In genomic region chr9:110370316-110370715, GRCh38 we compare ENCODE assay signal across 22 cellular contexts. TPM values are rescaled to one million over a fixed set of nuclear protein-coding genes. Genes with fewer than 3 reads are reported as not detected.
A peak's percentile ranks its signal among the peaks of the same experiment; 100 is the strongest.
DNase-seq lines count a peak whose midpoint lies in the region; ATAC-seq and TF ChIP-seq lines count a peak whose summit lies in the region.
"Had no signal": no experiment of that assay in that cellular context is flagged by ENCODE, and none has a peak within 500 bp of the region (broad histone marks: within the 10 kb centered on the region; RNA-seq: fewer than 3 reads in every experiment).

No MANE protein-coding gene starts in this region.

- H3K9me3 ChIP-seq in PC-3 (ENCODE audit: low read length) (no peaks in the 10 kb centered on the region), skeletal muscle satellite cell (replicated peaks; ENCODE audit: low read length) (no peaks in the 10 kb centered on the region)
- H3K9me3 ChIP-seq: left lung, SJCRH30, tibial nerve had no signal

- H3K27me3 ChIP-seq in PC-3 (ENCODE audit: low read length) (no peaks in the 10 kb centered on the region; the same call in 1 of the 2 replicates), skeletal muscle satellite cell (ENCODE audit: control insufficient read depth, insufficient read depth, low read length) (no peaks in the 10 kb centered on the region)
- H3K27me3 ChIP-seq: left lung, SJCRH30, tibial nerve had no signal

- TF ChIP-seq CTCF in PC-3 (conservative IDR thresholded peaks at IDR 0.05; ENCODE audit: low read depth, low read length) (no peak), fibroblast of mammary gland (conservative IDR thresholded peaks at IDR 0.05; ENCODE audit: control insufficient read depth, insufficient read depth, low read depth, low read length) (no peak)

- no TSS peak for BruUV-seq in PC-3 (replicated peaks; lab: Mats Ljungman, UMichigan)

- no peak overlapping the region for H2AFZ ChIP-seq in PC-3 (ENCODE audit: low read length)

- ATAC-seq in PC-3, result peak; percentile 20; the same call in 1 of the 2 replicates
- no peak for ATAC-seq in stimulated activated naive CD8-positive, alpha-beta T cell treated with anti-CD3 and anti-CD28 coated beads, Interleukin-15, Interleukin-2, amounts not matched to agents 100 U/mL and 50 U/mL, for 24 hours
- ATAC-seq: activated naive CD4-positive, alpha-beta T cell treated with anti-CD3 and anti-CD28 coated beads, Interleukin-2, amount 50 U/mL, for 72 hours; left lung had no signal

- intact Hi-C loops in PC-3 (cut with micrococcal nuclease), result no loop called here

- CTCF ChIA-PET in PC-3 (lab: Charles Lee), result no interaction called here

- H3F3A ChIP-seq in PC-3 (ENCODE audit: low read length, unreplicated experiment), result no peaks in the 10 kb centered on the region

- no peak overlapping the region for H3K27ac ChIP-seq in PC-3 (ENCODE audit: low read length)
- H3K27ac ChIP-seq: cardiac muscle cell, left lung, SJCRH30, tibial nerve had no signal

- no peaks in the 10 kb centered on the region for H3K9me2 ChIP-seq in PC-3 (replicated peaks; ENCODE audit: low read length)

- DNase-seq in GM04503 (ENCODE audit: low read depth) (peak; percentile 24), PC-3 (peak; percentile 49), fibroblast of mammary gland (ENCODE audit: low read depth) (peak; percentile 67), UCSD-AML1 (lab: John Stamatoyannopoulos, UW; ENCODE audit: unreplicated experiment) (no peak)
- no peak for DNase-seq in activated effector memory CD4-positive, alpha-beta T cell treated with anti-CD3 and anti-CD28 coated beads, Interleukin-2, amount 50 U/mL, for 16 hours
- DNase-seq in stimulated activated naive CD8-positive, alpha-beta T cell treated with anti-CD3 and anti-CD28 coated beads, Interleukin-15, Interleukin-2, amounts not matched to agents 100 U/mL and 50 U/mL, for 24 hours, result no peak
- DNase-seq: activated CD4-positive, alpha-beta T cell treated with anti-CD3 and anti-CD28 coated beads, Interleukin-2, amount 50 U/mL, for 1 hour; activated T-cell treated with anti-CD3 and anti-CD28 coated beads, Interleukin-2, amount 50 U/mL, for 1 hour; DND-41; left lung; NCI-H146; NCI-H446 treated with DMSO at 0.1 percent for 48 hours; SJCRH30; stimulated activated CD4-positive, alpha-beta T cell treated with anti-CD3 and anti-CD28 coated beads, Interleukin-4, amount 100 ng/mL, for 4 hours had no signal

- H3K4me3 ChIP-seq in PC-3 (ENCODE audit: low read length) (no peak overlapping the region), fibroblast of mammary gland (ENCODE audit: control insufficient read depth, low read depth, low read length) (no peak overlapping the region), skeletal muscle satellite cell (ENCODE audit: low read length) (no peak overlapping the region)
- H3K4me3 ChIP-seq: cardiac muscle cell, left lung, SJCRH30, tibial nerve had no signal

- no peak overlapping the region for H3K4me2 ChIP-seq in PC-3 (ENCODE audit: low read length)
- H3K4me2 ChIP-seq in skeletal muscle satellite cell (ENCODE audit: low read length), result peak overlapping the region; percentile 14

- H3K79me2 ChIP-seq in PC-3 (ENCODE audit: low read length), result no peaks in the 10 kb centered on the region

- H3K9ac ChIP-seq in PC-3 (ENCODE audit: low read length) (no peak overlapping the region), skeletal muscle satellite cell (ENCODE audit: low read depth, low read length) (no peak overlapping the region)

- peaks cover 15% of the 10 kb centered on the region for H3K4me1 ChIP-seq in PC-3 (ENCODE audit: insufficient read depth, low read length)
- H3K4me1 ChIP-seq in skeletal muscle satellite cell (ENCODE audit: control insufficient read depth, insufficient read depth, low read length), result peaks cover 11% of the 10 kb centered on the region
- H3K4me1 ChIP-seq: left lung, SJCRH30, tibial nerve had no signal

- H3K36me3 ChIP-seq in PC-3 (ENCODE audit: low read depth, low read length) (no peaks in the 10 kb centered on the region), skeletal muscle satellite cell (ENCODE audit: insufficient read depth, low read length) (no peaks in the 10 kb centered on the region)
- H3K36me3 ChIP-seq: cardiac muscle cell, left lung, SJCRH30 had no signal

- POLR2A ChIA-PET in PC-3 (lab: Charles Lee; ENCODE audit: unreplicated experiment), result no interaction called here

- no peaks in the 10 kb centered on the region for H4K20me1 ChIP-seq in PC-3 (ENCODE audit: low read length)

RNA-seq across cellular contexts. Expression of gene TXNDC8, which starts 32.7 kb away (rescaled TPM):
- total RNA-seq in PC-3 (2014; rRNA removed), result not detected in 2 replicates
- total RNA-seq in skeletal muscle satellite cell (2012; rRNA removed), result not detected in 2 replicates
- total RNA-seq: activated naive CD4-positive, alpha-beta T cell treated with anti-CD3 and anti-CD28 coated beads, Interleukin-2, amount 50 U/mL, for 72 hours; cardiac muscle cell; fibroblast of lung; HT-29; left lung; omental fat pad; SJCRH30; skeletal muscle tissue; tibial nerve had no signal

Comparison
In these comparisons a context has a peak if more than half of its experiments do, and no peak if none do; other contexts are left out.
1. DNase-seq: peak in GM04503 (single experiment), PC-3 (single experiment) and fibroblast of mammary gland (single experiment); none in UCSD-AML1 (single experiment), activated effector memory CD4-positive, alpha-beta T cell treated with anti-CD3 and anti-CD28 coated beads, Interleukin-2, amount 50 U/mL, for 16 hours (single experiment) and stimulated activated naive CD8-positive, alpha-beta T cell treated with anti-CD3 and anti-CD28 coated beads, Interleukin-15, Interleukin-2, amounts not matched to agents 100 U/mL and 50 U/mL, for 24 hours (single experiment).